Comparison of ENCODE assay signal across 8 cellular contexts in the genomic region with DNA sequence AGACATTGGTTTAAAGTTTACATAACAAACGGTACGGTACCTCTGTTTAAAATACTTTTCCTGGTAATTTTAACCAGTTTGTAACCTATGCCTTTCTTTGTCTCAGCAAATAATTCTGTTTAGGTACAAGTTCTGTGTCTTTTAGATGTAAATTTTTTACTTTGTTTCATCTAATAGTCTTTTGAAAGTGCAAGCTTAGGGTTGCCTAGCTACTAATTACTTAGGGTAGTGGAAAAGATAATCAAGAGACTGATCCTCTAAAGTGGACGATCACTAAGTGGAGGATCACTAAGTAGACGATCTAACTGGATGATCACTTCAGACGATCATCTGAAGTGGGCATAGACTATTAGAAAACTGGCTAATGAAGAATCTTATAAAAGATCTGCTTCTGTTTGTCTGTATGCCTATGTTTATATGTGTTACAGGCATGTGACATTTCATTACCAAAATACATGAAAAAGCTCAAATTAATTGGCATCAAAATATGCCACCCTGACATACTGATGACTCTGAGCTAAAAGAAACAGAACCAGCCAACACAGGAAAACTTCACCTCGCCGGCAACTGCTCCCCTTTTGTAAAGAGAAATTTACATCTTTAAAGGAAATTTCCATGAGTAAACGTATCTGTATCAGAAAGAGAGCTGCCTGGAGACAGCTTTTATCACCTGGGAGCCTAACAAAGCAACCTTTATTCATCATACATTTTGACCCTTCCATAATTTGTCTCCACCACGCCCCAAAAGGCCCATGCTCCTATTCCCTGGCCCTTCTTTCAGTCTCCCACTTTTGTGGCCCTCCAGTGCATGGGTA. TPM values are rescaled to one million over a fixed set of nuclear protein-coding genes. Genes with fewer than 3 reads are reported as not detected.
DNase-seq lines count a peak whose midpoint lies in the region; ATAC-seq and TF ChIP-seq lines count a peak whose summit lies in the region.

No MANE protein-coding gene starts in this region.

- H3K27me3 ChIP-seq in HUES6 (ENCODE audit: control insufficient read depth, insufficient read depth, low read length): peaks cover 94% of the 10 kb centered on the region
- no peaks in the 10 kb centered on the region for H3K27me3 ChIP-seq in body of pancreas
- H3K27me3 ChIP-seq in lung (ENCODE audit: control insufficient read depth, insufficient read depth): no peaks in the 10 kb centered on the region
- no peaks in the 10 kb centered on the region for H3K27me3 ChIP-seq in vagina

- H3K9me3 ChIP-seq in HUES6 (ENCODE audit: control insufficient read depth, insufficient read depth, low read depth, low read length): peaks cover 6% of the 10 kb centered on the region; the same call in 1 of the 2 replicates
- H3K9me3 ChIP-seq in body of pancreas: no peaks in the 10 kb centered on the region
- no peaks in the 10 kb centered on the region for H3K9me3 ChIP-seq in lung (ENCODE audit: control insufficient read depth in 2 of 2, insufficient read depth in 1 of 2, low read length in 1 of 2)
- H3K9me3 ChIP-seq in vagina: no peaks in the 10 kb centered on the region

- no peak for TF ChIP-seq CTCF in AG10803 (conservative IDR thresholded peaks at IDR 0.05; ENCODE audit: low read length)
- TF ChIP-seq CTCF in body of pancreas (IDR thresholded peaks at IDR 0.05): no peak
- TF ChIP-seq CTCF in lung (IDR thresholded peaks at IDR 0.05; ENCODE audit: control extremely low read depth, extremely low read depth): no peak
- no peak for TF ChIP-seq CTCF in vagina (IDR thresholded peaks at IDR 0.05)

- H3K4me1 ChIP-seq in HUES6 (ENCODE audit: control insufficient read depth, insufficient read depth, low read length) (peaks cover 13% of the 10 kb centered on the region), body of pancreas (peaks cover 34% of the 10 kb centered on the region), lung (ENCODE audit: control insufficient read depth in 2 of 2, insufficient read depth in 2 of 2, low read length in 2 of 2) (peaks cover 7 to 21% of the 10 kb centered on the region in 2 donors), vagina (peaks cover 57% of the 10 kb centered on the region)

- H3K27ac ChIP-seq in HUES6 (ENCODE audit: low read depth, low read length): no peak overlapping the region
- H3K27ac ChIP-seq in body of pancreas: peak overlapping the region in 3 of 4 donors; percentile 86 to 94 (median 89)
- H3K27ac ChIP-seq in lung (ENCODE audit: low read depth in 1 of 2, low read length in 1 of 2): peak overlapping the region; percentile 96
- H3K27ac ChIP-seq in vagina: peak overlapping the region; percentile 99

- no peaks in the 10 kb centered on the region for H3K36me3 ChIP-seq in HUES6 (ENCODE audit: control insufficient read depth, insufficient read depth, low read length)
- H3K36me3 ChIP-seq in body of pancreas (replicated peaks in 1 of 2; ENCODE audit: insufficient read depth in 1 of 2, low read depth in 2 of 2): no peaks in the 10 kb centered on the region
- H3K36me3 ChIP-seq in lung (ENCODE audit: control insufficient read depth in 2 of 2, insufficient read depth in 2 of 2, low read length in 2 of 2): no peaks in the 10 kb centered on the region
- H3K36me3 ChIP-seq in vagina: no peaks in the 10 kb centered on the region

- intact Hi-C loops in body of pancreas (cut with DNase I) (loop anchor here (5.0 to 10.0 kb wide), 2 partner anchors 94 to 113 kb away; no protein-coding TSS in a partner anchor), vagina (cut with DNase I) (no loop called here)

- no peak for DNase-seq in AG10803 (ENCODE audit: low read depth)
- DNase-seq in body of pancreas: no peak
- DNase-seq in lung (ENCODE audit: low spot score): no peak
- DNase-seq in vagina (ENCODE audit: extremely low spot score in 2 of 2): no peak
- no peak for DNase-seq in islet precursor cell
- DNase-seq in NAMALWA (ENCODE audit: low spot score): no peak

- no peak for ATAC-seq in body of pancreas
- ATAC-seq in lung (ENCODE audit: insufficient read depth, low FRiP score): no peak
- no peak for ATAC-seq in HG02970 (IDR thresholded peaks at IDR 0.05; ENCODE audit: low FRiP score, unreplicated experiment)

- peak overlapping the region; percentile 88 for H3K4me3 ChIP-seq in AG10803 (ENCODE audit: low read length)
- peak overlapping the region; percentile 60 for H3K4me3 ChIP-seq in HUES6 (ENCODE audit: low read depth, low read length)
- H3K4me3 ChIP-seq in body of pancreas: peak overlapping the region in 1 of 2 donors; percentile 58
- peak overlapping the region; percentile 64 for H3K4me3 ChIP-seq in lung
- peak overlapping the region; percentile 82 to 90 for H3K4me3 ChIP-seq in vagina

- peak overlapping the region; percentile 36 for H3K9ac ChIP-seq in HUES6 (ENCODE audit: low read length)

- 33 to 42% methylated on average over 9 of the region's 9 CpGs for WGBS in body of pancreas, 2 donors
- 32 to 62% methylated on average over 9 of the region's 9 CpGs for WGBS in lung, 2 donors

- TF ChIP-seq POLR2A in body of pancreas (IDR thresholded peaks at IDR 0.05) (no peak), vagina (IDR thresholded peaks at IDR 0.05) (no peak)

RNA-seq across cellular contexts. Expression of a gene that starts 15.9 kb away (rescaled TPM):
- total RNA-seq in body of pancreas: 100 to 1,000 TPM in 1 of 2 donors, 10 to 100 TPM in 1; 70.8 to 253 TPM
- 100 to 1,000 TPM; 117 to 118 TPM for total RNA-seq in lung
- 10 to 100 TPM; 24.2 to 31.0 TPM for polyA plus RNA-seq in lung
- total RNA-seq in vagina: 113 TPM

RNA-seq across cellular contexts. Expression of a gene that starts 49.8 kb away (rescaled TPM):
- total RNA-seq in body of pancreas: 10 to 100 TPM; 13.5 to 14.8 TPM
- 10 to 100 TPM; 24.5 to 80.5 TPM for total RNA-seq in lung
- 10 to 100 TPM; 15.0 to 26.7 TPM for polyA plus RNA-seq in lung
- total RNA-seq in vagina: 30.0 TPM
